Comparison of ENCODE assay signal across 8 cellular contexts in the genomic region with DNA sequence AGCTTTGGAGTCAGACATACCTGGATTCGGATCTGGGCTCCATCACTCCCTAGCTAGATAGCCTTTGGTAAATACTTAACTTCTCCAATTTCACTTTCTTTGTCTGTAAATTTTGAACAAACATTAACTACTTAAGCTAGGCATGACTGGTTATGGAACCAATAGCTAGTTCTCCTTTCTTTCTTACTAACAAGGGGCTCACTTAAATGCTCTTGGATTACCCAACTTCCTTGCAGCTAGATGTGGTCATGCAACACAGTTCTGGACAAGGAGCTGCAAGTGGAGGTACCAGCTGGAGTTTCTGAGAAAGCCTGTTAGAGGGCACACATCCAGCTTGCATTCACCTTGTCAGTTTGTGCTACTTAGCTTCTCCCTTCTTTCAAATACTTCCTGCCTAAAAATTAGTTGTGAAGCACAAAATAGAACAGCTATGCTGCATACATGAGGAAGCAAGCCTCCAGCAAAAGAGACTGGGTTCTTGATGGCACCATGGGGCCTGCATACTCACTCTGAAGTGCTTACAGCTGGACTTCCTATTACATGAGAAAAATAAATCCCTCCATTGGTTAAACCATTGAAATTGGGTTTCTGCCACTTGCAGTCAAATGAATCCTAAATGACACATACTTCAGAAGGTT.
DNase-seq lines count a peak whose midpoint lies in the region; ATAC-seq and TF ChIP-seq lines count a peak whose summit lies in the region.

No MANE protein-coding gene starts in this region.

- ATAC-seq in GM21360 (IDR thresholded peaks at IDR 0.05; ENCODE audit: unreplicated experiment) (peak; percentile 53), HG03439 (IDR thresholded peaks at IDR 0.05; ENCODE audit: unreplicated experiment) (peak; percentile 35)

- H3K4me1 ChIP-seq in esophagus muscularis mucosa, result peaks cover 15 to 44% (median 23%) of the 10 kb centered on the region in 4 donors

- no peaks in the 10 kb centered on the region for H3K9me3 ChIP-seq in esophagus muscularis mucosa

- DNase-seq in esophagus muscularis mucosa (ENCODE audit: extremely low spot score) (no peak), OCI-M1 (lab: John Stamatoyannopoulos, UW) (no peak), NCI-H1436 (lab: John Stamatoyannopoulos, UW) (no peak)
- DNase-seq in activated CD8-positive, alpha-beta memory T cell treated with anti-CD3 and anti-CD28 coated beads, Interleukin-2, amount 50 U/mL, for 4 hours, result no peak
- DNase-seq in activated T-cell treated with anti-CD3 and anti-CD28 coated beads, Interleukin-2, amount 50 U/mL, for 1 hour, result no peak

- intact Hi-C loops in esophagus muscularis mucosa (cut with DNase I), result no loop called here

- H3K27ac ChIP-seq in esophagus muscularis mucosa (replicated peaks in 1 of 4), result peak overlapping the region; percentile 36 to 74 (median 65)

- no peaks in the 10 kb centered on the region for H3K27me3 ChIP-seq in esophagus muscularis mucosa

- TF ChIP-seq CTCF in esophagus muscularis mucosa (IDR thresholded peaks at IDR 0.05), result no peak

- H3K4me3 ChIP-seq in GM08714 (ENCODE audit: low read length), result peak overlapping the region; percentile 62; the same call in 1 of the 2 replicates
- no peak overlapping the region for H3K4me3 ChIP-seq in esophagus muscularis mucosa

- 67% methylated on average over 1 of the region's 1 CpG for WGBS in esophagus muscularis mucosa

- TF ChIP-seq POLR2A in esophagus muscularis mucosa (IDR thresholded peaks at IDR 0.05; ENCODE audit: low read depth), result no peak

- H3K36me3 ChIP-seq in esophagus muscularis mucosa, result no peaks in the 10 kb centered on the region

- TF ChIP-seq EP300 in esophagus muscularis mucosa (IDR thresholded peaks at IDR 0.05), result no peak
